ENCODE assay signal across 1 cellular context in the genomic region with DNA sequence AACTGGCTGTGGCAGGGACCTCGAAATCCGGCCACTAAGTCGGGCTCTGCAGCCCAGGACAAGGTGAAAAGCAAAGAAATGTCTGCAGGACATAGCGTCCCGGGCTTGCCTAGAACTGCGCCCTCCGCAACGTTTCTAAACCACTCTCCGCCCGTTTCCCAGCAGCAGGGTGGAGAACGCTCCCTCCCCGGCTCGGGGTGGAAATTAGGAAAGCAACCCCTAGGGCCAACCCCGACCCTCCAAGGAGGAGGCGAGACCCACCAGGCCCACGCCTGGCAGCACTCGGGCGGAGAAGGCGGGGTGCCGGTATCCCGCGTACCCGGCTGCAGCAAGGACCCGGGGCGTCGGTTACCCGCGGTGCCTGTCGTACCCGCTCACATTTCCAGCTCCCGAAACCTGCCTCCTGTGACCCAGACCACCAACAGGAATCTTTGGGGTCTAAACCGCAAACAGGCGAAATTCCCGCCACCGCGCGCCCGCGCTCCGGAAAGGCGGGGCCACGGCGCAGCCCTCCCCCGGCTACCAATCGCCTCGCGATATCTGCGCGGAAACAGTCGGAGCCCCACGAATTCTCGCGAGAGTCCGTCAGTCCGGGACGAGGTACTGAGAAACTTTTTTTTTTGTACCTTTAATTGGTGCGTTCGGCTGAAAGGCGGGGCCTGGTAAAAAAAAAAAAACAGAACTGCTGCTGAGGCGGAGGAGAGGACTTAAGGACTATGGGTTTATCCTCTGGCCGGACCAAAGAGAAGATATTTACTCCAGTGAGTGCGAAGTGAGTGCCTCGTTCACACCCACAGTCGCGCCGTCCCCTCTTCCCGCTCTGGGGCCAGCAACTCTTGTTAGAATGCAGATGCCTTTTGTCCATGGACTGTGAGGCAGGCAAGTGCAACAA.
TF ChIP-seq lines count a peak whose summit lies in the region.

A gene with protein sequence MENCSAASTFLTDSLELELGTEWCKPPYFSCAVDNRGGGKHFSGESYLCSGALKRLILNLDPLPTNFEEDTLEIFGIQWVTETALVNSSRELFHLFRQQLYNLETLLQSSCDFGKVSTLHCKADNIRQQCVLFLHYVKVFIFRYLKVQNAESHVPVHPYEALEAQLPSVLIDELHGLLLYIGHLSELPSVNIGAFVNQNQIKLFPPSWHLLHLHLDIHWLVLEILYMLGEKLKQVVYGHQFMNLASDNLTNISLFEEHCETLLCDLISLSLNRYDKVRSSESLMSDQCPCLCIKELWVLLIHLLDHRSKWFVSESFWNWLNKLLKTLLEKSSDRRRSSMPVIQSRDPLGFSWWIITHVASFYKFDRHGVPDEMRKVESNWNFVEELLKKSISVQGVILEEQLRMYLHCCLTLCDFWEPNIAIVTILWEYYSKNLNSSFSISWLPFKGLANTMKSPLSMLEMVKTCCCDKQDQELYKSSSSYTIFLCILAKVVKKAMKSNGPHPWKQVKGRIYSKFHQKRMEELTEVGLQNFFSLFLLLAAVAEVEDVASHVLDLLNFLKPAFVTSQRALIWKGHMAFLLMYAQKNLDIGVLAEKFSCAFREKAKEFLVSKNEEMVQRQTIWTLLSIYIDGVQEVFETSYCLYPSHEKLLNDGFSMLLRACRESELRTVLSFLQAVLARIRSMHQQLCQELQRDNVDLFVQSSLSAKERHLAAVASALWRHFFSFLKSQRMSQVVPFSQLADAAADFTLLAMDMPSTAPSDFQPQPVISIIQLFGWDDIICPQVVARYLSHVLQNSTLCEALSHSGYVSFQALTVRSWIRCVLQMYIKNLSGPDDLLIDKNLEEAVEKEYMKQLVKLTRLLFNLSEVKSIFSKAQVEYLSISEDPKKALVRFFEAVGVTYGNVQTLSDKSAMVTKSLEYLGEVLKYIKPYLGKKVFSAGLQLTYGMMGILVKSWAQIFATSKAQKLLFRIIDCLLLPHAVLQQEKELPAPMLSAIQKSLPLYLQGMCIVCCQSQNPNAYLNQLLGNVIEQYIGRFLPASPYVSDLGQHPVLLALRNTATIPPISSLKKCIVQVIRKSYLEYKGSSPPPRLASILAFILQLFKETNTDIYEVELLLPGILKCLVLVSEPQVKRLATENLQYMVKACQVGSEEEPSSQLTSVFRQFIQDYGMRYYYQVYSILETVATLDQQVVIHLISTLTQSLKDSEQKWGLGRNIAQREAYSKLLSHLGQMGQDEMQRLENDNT (minus strand): TSS at position 491 of the 892 bp plus-strand sequence. CDS start 739 bp downstream, outside the sequence.

TF ChIP-seq in K562, 482 proteins besides CTCF, POLR2A, EP300 and RAD21 (continued from another document and continues in another):
- no peak for TF ChIP-seq CTCFL (IDR thresholded peaks at IDR 0.05; ENCODE audit: borderline replicate concordance, insufficient read depth, low read depth, low read length, poor library complexity, severe bottlenecking)
- TF ChIP-seq PCBP2 (IDR thresholded peaks at IDR 0.05; ENCODE audit: low read depth, low read length, poor library complexity, severe bottlenecking) = no peak
- no peak for TF ChIP-seq ZNF146 (CRISPR knock-in tag; IDR thresholded peaks at IDR 0.05; ENCODE audit: unreplicated experiment)
- no peak for TF ChIP-seq NCOA2 (IDR thresholded peaks at IDR 0.05; ENCODE audit: partially characterized antibody in 2 of 2)
- TF ChIP-seq PHB2 (IDR thresholded peaks at IDR 0.05; ENCODE audit: low read depth) = no peak
- TF ChIP-seq PML (IDR thresholded peaks at IDR 0.05; ENCODE audit: low read length) = peak; percentile 70; the same call in 1 of the 2 replicates
- TF ChIP-seq POLR2G (IDR thresholded peaks at IDR 0.05; ENCODE audit: low read depth, low read length) = peak; percentile 85
- TF ChIP-seq RCOR1 (IDR thresholded peaks at IDR 0.05; ENCODE audit: borderline replicate concordance in 1 of 2, low read depth in 2 of 2, low read length in 2 of 2) = peak in 1 of 2 experiments; percentile 28; a peak in 1 of 4 replicates
- TF ChIP-seq BACH1 (tag; IDR thresholded peaks at IDR 0.05) = no peak
- no peak for TF ChIP-seq ZNF3 (CRISPR knock-in tag; IDR thresholded peaks at IDR 0.05)
- peak; percentile 38; the same call in 1 of the 2 replicates for TF ChIP-seq HDAC2 (IDR thresholded peaks at IDR 0.05)
- no peak for TF ChIP-seq SNRNP70 (optimal IDR thresholded peaks at IDR 0.05; ENCODE audit: low read depth, low read length)
- TF ChIP-seq, protein P1, sequence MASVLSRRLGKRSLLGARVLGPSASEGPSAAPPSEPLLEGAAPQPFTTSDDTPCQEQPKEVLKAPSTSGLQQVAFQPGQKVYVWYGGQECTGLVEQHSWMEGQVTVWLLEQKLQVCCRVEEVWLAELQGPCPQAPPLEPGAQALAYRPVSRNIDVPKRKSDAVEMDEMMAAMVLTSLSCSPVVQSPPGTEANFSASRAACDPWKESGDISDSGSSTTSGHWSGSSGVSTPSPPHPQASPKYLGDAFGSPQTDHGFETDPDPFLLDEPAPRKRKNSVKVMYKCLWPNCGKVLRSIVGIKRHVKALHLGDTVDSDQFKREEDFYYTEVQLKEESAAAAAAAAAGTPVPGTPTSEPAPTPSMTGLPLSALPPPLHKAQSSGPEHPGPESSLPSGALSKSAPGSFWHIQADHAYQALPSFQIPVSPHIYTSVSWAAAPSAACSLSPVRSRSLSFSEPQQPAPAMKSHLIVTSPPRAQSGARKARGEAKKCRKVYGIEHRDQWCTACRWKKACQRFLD (CRISPR knock-in tag; IDR thresholded peaks at IDR 0.05) = no peak
- TF ChIP-seq, protein P2, sequence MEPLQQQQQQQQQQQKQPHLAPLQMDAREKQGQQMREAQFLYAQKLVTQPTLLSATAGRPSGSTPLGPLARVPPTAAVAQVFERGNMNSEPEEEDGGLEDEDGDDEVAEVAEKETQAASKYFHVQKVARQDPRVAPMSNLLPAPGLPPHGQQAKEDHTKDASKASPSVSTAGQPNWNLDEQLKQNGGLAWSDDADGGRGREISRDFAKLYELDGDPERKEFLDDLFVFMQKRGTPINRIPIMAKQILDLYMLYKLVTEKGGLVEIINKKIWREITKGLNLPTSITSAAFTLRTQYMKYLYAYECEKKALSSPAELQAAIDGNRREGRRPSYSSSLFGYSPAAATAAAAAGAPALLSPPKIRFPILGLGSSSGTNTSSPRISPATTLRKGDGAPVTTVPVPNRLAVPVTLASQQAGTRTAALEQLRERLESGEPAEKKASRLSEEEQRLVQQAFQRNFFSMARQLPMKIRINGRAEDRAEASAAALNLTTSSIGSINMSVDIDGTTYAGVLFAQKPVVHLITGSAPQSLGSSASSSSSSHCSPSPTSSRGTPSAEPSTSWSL (CRISPR knock-in tag; IDR thresholded peaks at IDR 0.05; ENCODE audit: borderline replicate concordance) = 0 out of 2 replicates have a peak, but pooled peaks have one; percentile 34
- TF ChIP-seq, protein P3, sequence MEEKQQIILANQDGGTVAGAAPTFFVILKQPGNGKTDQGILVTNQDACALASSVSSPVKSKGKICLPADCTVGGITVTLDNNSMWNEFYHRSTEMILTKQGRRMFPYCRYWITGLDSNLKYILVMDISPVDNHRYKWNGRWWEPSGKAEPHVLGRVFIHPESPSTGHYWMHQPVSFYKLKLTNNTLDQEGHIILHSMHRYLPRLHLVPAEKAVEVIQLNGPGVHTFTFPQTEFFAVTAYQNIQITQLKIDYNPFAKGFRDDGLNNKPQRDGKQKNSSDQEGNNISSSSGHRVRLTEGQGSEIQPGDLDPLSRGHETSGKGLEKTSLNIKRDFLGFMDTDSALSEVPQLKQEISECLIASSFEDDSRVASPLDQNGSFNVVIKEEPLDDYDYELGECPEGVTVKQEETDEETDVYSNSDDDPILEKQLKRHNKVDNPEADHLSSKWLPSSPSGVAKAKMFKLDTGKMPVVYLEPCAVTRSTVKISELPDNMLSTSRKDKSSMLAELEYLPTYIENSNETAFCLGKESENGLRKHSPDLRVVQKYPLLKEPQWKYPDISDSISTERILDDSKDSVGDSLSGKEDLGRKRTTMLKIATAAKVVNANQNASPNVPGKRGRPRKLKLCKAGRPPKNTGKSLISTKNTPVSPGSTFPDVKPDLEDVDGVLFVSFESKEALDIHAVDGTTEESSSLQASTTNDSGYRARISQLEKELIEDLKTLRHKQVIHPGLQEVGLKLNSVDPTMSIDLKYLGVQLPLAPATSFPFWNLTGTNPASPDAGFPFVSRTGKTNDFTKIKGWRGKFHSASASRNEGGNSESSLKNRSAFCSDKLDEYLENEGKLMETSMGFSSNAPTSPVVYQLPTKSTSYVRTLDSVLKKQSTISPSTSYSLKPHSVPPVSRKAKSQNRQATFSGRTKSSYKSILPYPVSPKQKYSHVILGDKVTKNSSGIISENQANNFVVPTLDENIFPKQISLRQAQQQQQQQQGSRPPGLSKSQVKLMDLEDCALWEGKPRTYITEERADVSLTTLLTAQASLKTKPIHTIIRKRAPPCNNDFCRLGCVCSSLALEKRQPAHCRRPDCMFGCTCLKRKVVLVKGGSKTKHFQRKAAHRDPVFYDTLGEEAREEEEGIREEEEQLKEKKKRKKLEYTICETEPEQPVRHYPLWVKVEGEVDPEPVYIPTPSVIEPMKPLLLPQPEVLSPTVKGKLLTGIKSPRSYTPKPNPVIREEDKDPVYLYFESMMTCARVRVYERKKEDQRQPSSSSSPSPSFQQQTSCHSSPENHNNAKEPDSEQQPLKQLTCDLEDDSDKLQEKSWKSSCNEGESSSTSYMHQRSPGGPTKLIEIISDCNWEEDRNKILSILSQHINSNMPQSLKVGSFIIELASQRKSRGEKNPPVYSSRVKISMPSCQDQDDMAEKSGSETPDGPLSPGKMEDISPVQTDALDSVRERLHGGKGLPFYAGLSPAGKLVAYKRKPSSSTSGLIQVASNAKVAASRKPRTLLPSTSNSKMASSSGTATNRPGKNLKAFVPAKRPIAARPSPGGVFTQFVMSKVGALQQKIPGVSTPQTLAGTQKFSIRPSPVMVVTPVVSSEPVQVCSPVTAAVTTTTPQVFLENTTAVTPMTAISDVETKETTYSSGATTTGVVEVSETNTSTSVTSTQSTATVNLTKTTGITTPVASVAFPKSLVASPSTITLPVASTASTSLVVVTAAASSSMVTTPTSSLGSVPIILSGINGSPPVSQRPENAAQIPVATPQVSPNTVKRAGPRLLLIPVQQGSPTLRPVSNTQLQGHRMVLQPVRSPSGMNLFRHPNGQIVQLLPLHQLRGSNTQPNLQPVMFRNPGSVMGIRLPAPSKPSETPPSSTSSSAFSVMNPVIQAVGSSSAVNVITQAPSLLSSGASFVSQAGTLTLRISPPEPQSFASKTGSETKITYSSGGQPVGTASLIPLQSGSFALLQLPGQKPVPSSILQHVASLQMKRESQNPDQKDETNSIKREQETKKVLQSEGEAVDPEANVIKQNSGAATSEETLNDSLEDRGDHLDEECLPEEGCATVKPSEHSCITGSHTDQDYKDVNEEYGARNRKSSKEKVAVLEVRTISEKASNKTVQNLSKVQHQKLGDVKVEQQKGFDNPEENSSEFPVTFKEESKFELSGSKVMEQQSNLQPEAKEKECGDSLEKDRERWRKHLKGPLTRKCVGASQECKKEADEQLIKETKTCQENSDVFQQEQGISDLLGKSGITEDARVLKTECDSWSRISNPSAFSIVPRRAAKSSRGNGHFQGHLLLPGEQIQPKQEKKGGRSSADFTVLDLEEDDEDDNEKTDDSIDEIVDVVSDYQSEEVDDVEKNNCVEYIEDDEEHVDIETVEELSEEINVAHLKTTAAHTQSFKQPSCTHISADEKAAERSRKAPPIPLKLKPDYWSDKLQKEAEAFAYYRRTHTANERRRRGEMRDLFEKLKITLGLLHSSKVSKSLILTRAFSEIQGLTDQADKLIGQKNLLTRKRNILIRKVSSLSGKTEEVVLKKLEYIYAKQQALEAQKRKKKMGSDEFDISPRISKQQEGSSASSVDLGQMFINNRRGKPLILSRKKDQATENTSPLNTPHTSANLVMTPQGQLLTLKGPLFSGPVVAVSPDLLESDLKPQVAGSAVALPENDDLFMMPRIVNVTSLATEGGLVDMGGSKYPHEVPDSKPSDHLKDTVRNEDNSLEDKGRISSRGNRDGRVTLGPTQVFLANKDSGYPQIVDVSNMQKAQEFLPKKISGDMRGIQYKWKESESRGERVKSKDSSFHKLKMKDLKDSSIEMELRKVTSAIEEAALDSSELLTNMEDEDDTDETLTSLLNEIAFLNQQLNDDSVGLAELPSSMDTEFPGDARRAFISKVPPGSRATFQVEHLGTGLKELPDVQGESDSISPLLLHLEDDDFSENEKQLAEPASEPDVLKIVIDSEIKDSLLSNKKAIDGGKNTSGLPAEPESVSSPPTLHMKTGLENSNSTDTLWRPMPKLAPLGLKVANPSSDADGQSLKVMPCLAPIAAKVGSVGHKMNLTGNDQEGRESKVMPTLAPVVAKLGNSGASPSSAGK (IDR thresholded peaks at IDR 0.05) = peak; percentile 78
- no peak for TF ChIP-seq KLF1 (tag; IDR thresholded peaks at IDR 0.05)
